ENCODE assay signal across 9 cellular contexts in the genomic region with DNA sequence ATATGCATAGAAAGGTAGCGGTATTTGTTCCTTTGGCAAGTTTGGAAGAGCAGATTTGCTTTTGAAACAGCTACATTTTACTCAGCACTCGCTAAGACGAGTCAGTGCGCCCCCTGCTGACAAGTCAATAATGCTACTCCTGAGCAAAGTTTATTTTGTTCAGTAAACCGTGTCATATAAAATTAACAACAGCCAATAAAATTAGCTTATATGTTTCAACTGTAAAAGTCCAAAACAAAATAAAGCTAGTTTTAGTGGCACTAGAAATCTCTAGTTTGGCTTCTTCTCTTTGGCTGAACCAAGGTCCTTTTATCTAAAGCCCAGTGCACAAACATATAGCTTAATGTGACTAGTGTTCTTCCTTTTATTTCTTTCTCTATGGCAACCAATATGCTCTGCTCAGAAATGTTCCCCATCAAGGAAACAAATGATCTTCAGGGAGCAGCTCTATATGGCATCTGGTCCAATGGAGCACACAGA. TPM values are rescaled to one million over a fixed set of nuclear protein-coding genes. Genes with fewer than 3 reads are reported as not detected.
DNase-seq lines count a peak whose midpoint lies in the region; ATAC-seq, FAIRE-seq and TF ChIP-seq lines count a peak whose summit lies in the region.
"Had no signal": no experiment of that assay in that cellular context is flagged by ENCODE, and none has a peak within 500 bp of the region (broad histone marks: within the 10 kb centered on the region; RNA-seq: fewer than 3 reads in every experiment).

No MANE protein-coding gene starts in this region.

- TF ChIP-seq POLR2A in stomach (IDR thresholded peaks at IDR 0.05) = no peak

- CTCF ChIA-PET in T-cell (lab: Charles Lee) = interaction anchor here (0.5 to 2.1 kb wide), 7 partner anchors 9 to 1688 kb away, joined by 3 to 6 read pairs (median 3); no protein-coding TSS in a partner anchor

- POLR2A ChIA-PET in T-cell (lab: Charles Lee) = interaction anchor here (0.5 to 0.7 kb wide), 2 partner anchors 11 kb away, joined by 5 to 6 read pairs; no protein-coding TSS in a partner anchor

- DNase-seq in AG10803 (ENCODE audit: low read depth) (peak; percentile 60), GM13976 (ENCODE audit: low spot score) (no peak), T-cell (peak in 22 of 34 experiments; percentile 18 to 58 (median 39)), cardiac fibroblast (ENCODE audit: low read depth in 2 of 2) (peak; percentile 71 to 73), lower lobe of right lung (no peak), stomach (no peak), GM19239 (ENCODE audit: insufficient read length, low spot score) (no peak)

- no peaks in the 10 kb centered on the region for H3K9me3 ChIP-seq in lower lobe of right lung
- H3K9me3 ChIP-seq in stomach = peaks cover 0 to 11% (median 0%) of the 10 kb centered on the region in 4 donors

- intact Hi-C loops in lower lobe of right lung (cut with DNase I) = no loop called here
- intact Hi-C loops in stomach (cut with DNase I; ENCODE audit: low total_unique reads) = no loop called here

- no peaks in the 10 kb centered on the region for H3K36me3 ChIP-seq in lower lobe of right lung
- no peaks in the 10 kb centered on the region for H3K36me3 ChIP-seq in stomach

- no peaks in the 10 kb centered on the region for H3K9me3 Mint-ChIP-seq in T-cell

- peaks cover 88 to 89% of the 10 kb centered on the region in 2 donors for H3K27me3 Mint-ChIP-seq in T-cell

- TF ChIP-seq CTCF in AG10803 (conservative IDR thresholded peaks at IDR 0.05; ENCODE audit: low read length) (peak; percentile 81), GM13976 (IDR thresholded peaks at IDR 0.05; ENCODE audit: borderline replicate concordance, control extremely low read depth, extremely low read depth, insufficient read depth, missing control alignments) (peak; percentile 75), LNCAP (IDR thresholded peaks at IDR 0.05) (peak; percentile 80), cardiac fibroblast (IDR thresholded peaks at IDR 0.05; ENCODE audit: low read depth, low read length) (peak; percentile 81), lower lobe of right lung (IDR thresholded peaks at IDR 0.05) (peak; percentile 76), stomach (IDR thresholded peaks at IDR 0.05) (peak in 5 of 7 experiments; percentile 4 to 71 (median 52))

- H3K27ac ChIP-seq in lower lobe of right lung (no peak overlapping the region), stomach (peak overlapping the region in 1 of 5 donors; percentile 3)

- ATAC-seq in T-cell (replicated peaks in 1 of 4) (no peak), lower lobe of right lung (no peak)

- 0 to 2% (median 1%) methylated on average over 5 of the region's 5 CpGs for WGBS in stomach, 5 donors

- peak overlapping the region in 1 of 2 donors; percentile 32 for H3K27ac Mint-ChIP-seq in T-cell

- FAIRE-seq in GM19239 (lab: Jason Lieb, UNC) = no peak

- in situ Hi-C loops in GM13976 (cut with MboI; ENCODE audit: low sequenced_read_pairs, unreplicated experiment) = loop anchor here (25.0 kb wide), 1 partner anchor 1687 kb away; no protein-coding TSS in a partner anchor

- H3K27me3 ChIP-seq in lower lobe of right lung (ENCODE audit: low read depth) = peaks cover 96% of the 10 kb centered on the region
- peaks cover 33 to 100% (median 94%) of the 10 kb centered on the region in 3 donors for H3K27me3 ChIP-seq in stomach

- H3K4me3 ChIP-seq in AG10803 (ENCODE audit: low read length) = no peak overlapping the region
- no peak overlapping the region for H3K4me3 ChIP-seq in cardiac fibroblast (replicated peaks in 1 of 2; ENCODE audit: low read depth in 2 of 2, low read length in 2 of 2)
- no peak overlapping the region for H3K4me3 ChIP-seq in lower lobe of right lung
- no peak overlapping the region for H3K4me3 ChIP-seq in stomach
- H3K4me3 ChIP-seq: skin epidermis had no signal

- no peaks in the 10 kb centered on the region for H3K36me3 Mint-ChIP-seq in T-cell

- TF ChIP-seq EP300 in stomach (IDR thresholded peaks at IDR 0.05) = no peak

- H3K4me1 ChIP-seq in lower lobe of right lung (peaks cover 37% of the 10 kb centered on the region), stomach (peaks cover 29 to 51% (median 39%) of the 10 kb centered on the region in 4 donors)

- no peak overlapping the region for H3K4me3 Mint-ChIP-seq in T-cell

- H3K4me1 Mint-ChIP-seq in T-cell = peaks cover 31 to 56% (median 34%) of the 10 kb centered on the region in 3 donors

RNA-seq across cellular contexts. Expression of gene POU3F3, which starts 4.3 kb away (rescaled TPM):
- total RNA-seq in T-cell = not detected
- not detected for total RNA-seq in lower lobe of right lung
- total RNA-seq in stomach = under 1 TPM in 1 of 5 donors, not detected in 4; 0.37 TPM
- under 1 TPM in 1 of 3 donors, not detected in 2; 0.93 TPM for polyA plus RNA-seq in stomach

Comparison
In these comparisons a context has a peak if more than half of its experiments do, and no peak if none do; other contexts are left out.
1. DNase-seq: peak in AG10803 (single experiment), T-cell (22 of 34) and cardiac fibroblast (2 of 2); none in GM13976 (single experiment), lower lobe of right lung (single experiment), stomach (single experiment) and GM19239 (single experiment).
2. Peak in every context shown above with its lines, with median percentiles within 50 percentile points of each other: CTCF ChIP-seq.